In the genomic region with DNA sequence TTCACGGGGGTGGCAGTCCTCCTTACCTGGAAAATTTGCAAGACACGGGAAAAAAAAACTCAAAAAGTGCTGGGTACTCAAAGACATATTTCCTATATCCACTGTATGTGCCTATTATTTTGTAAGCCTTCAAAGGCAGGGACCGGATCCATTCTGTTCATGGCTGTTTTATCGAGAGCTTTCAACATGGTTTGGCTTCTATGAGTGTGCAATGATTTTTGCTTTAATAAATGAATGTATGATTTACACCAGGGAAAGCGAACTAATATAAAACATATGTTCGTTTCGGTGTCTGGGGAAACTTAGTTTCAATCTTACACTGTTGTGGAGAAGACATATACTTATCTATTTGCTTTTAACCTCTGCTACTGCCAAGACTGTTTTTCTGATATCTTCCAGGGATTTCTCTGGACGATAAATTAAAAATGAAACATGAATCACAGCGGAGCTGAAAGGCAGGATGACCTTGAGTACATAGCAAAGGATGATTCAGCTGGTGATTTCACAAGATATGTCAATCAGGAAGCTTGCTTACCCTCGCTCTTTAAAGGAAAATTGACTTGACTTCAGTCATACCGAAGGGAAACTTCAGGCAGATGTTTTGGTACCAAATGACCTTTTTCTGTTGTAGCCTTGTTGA, we compare ENCODE assay signal across 11 cellular contexts. TPM values are rescaled to one million over a fixed set of nuclear protein-coding genes. Genes with fewer than 3 reads are reported as not detected.
DNase-seq lines count a peak whose midpoint lies in the region; ATAC-seq and TF ChIP-seq lines count a peak whose summit lies in the region.
"Had no signal": no experiment of that assay in that cellular context is flagged by ENCODE, and none has a peak within 500 bp of the region (broad histone marks: within the 10 kb centered on the region; RNA-seq: fewer than 3 reads in every experiment).

No MANE protein-coding gene starts in this region.

- intact Hi-C loops in left ventricle myocardium inferior (cut with micrococcal nuclease): no loop called here

- H3K36me3 ChIP-seq in left ventricle myocardium inferior (no peaks in the 10 kb centered on the region), SJCRH30 (no peaks in the 10 kb centered on the region)
- H3K36me3 ChIP-seq: thoracic aorta had no signal

- H3K4me1 ChIP-seq in left ventricle myocardium inferior (no peaks in the 10 kb centered on the region), SJCRH30 (no peaks in the 10 kb centered on the region)

- ATAC-seq in GM19324 (IDR thresholded peaks at IDR 0.05; ENCODE audit: low FRiP score, unreplicated experiment): no peak
- ATAC-seq in GM21423 (IDR thresholded peaks at IDR 0.05; ENCODE audit: unreplicated experiment): no peak

- no peaks in the 10 kb centered on the region for H3K9me3 ChIP-seq in left ventricle myocardium inferior (replicated peaks)
- no peaks in the 10 kb centered on the region for H3K9me3 ChIP-seq in SJCRH30 (replicated peaks)
- H3K9me3 ChIP-seq: thoracic aorta had no signal

- peak overlapping the region; percentile 37 for H3K4me3 ChIP-seq in left ventricle myocardium inferior
- no peak overlapping the region for H3K4me3 ChIP-seq in SJCRH30
- H3K4me3 ChIP-seq: thoracic aorta had no signal

- peak overlapping the region; percentile 39 for H3K27ac ChIP-seq in left ventricle myocardium inferior (replicated peaks)
- H3K27ac ChIP-seq in SJCRH30: no peak overlapping the region
- H3K27ac ChIP-seq: thoracic aorta had no signal

- DNase-seq in HT1080 (ENCODE audit: low read depth) (peak; percentile 72), amniotic stem cell (lab: John Stamatoyannopoulos, UW) (peak; percentile 62), left ventricle myocardium inferior (no peak), stromal cell of bone marrow (ENCODE audit: low read depth) (peak; percentile 68), NCI-H774 (lab: John Stamatoyannopoulos, UW) (no peak), SJCRH30 (no peak)
- DNase-seq: NCI-H2171 treated with DMSO at 0.1 percent for 48 hours had no signal

- no peak for TF ChIP-seq CTCF in left ventricle myocardium inferior (IDR thresholded peaks at IDR 0.05; ENCODE audit: borderline replicate concordance)

- H3K27me3 ChIP-seq in left ventricle myocardium inferior (ENCODE audit: low read depth): no peaks in the 10 kb centered on the region
- H3K27me3 ChIP-seq in SJCRH30: no peaks in the 10 kb centered on the region

RNA-seq across cellular contexts. Expression of a gene that starts 14.7 kb away (rescaled TPM):
- total RNA-seq in HT1080 (2014; rRNA removed; shearing (Covaris generic)): not detected in 2 replicates
- polyA plus RNA-seq in HT1080 (2015; cell fraction: cytosol; rRNA removed): not detected in 2 replicates
- not detected in 2 replicates for polyA plus RNA-seq in HT1080 (2015; cell fraction: nucleus; rRNA removed)
- total RNA-seq in left ventricle myocardium inferior: 21.6 TPM
- total RNA-seq in SJCRH30 (2014; rRNA removed; shearing (Covaris generic)): 48.5 and 49.2 TPM in 2 replicates
- total RNA-seq: HT-29 had no signal

Comparison
In these comparisons a context has a peak if more than half of its experiments do, and no peak if none do; other contexts are left out.
1. DNase-seq: peak in HT1080 (single experiment), amniotic stem cell (single experiment) and stromal cell of bone marrow (single experiment); none in left ventricle myocardium inferior (single experiment), NCI-H774 (single experiment) and SJCRH30 (0 of 2).
2. RNA of a gene that starts 14.7 kb away (total RNA-seq): 48.5 to 49.2 TPM in SJCRH30 and 21.6 TPM in left ventricle myocardium inferior (single experiment); not detected in HT1080; every median in the first group is over 10 times any median in the second.